In the genomic region with DNA sequence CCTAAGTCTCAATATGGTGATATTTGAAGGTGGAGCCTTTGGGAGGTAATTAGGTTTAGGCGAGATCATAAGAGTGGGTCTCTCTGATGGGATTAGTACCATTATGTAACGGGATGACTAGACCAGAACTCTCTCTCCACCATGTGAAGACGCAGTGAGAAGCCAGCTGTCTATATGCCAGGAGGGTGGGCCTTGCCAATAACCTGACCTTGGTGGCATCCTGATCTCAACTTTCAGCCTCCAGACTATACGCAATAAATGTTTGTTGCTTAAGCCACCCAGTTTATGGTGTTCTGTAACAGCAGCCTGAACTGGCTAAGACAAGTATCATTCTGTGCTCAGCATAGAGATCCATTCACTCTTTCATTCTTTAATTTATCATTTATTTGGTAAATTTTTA, we compare ENCODE assay signal across 28 cellular contexts.
"Had no signal": no experiment of that assay in that cellular context is flagged by ENCODE, and none has a peak within 500 bp of the region (broad histone marks: within the 10 kb centered on the region; RNA-seq: fewer than 3 reads in every experiment).

No MANE protein-coding gene starts in this region.

- DNase-seq: activated B cell treated with CpG ODN at 0.5 μM for 24 hours; activated CD4-positive, alpha-beta T cell treated with anti-CD3 and anti-CD28 coated beads for 48 hours; activated CD4-positive, CD25-positive, alpha-beta regulatory T cell treated with anti-CD3 and anti-CD28 coated beads, Interleukin-2, amount 50 U/mL, for 72 hours; activated CD8-positive, alpha-beta T cell treated with anti-CD3 and anti-CD28 coated beads, Interleukin-2, amount 10 ng/mL, durations not matched to agents 7 days and 5 days; activated gamma-delta T cell treated with Interleukin-2 at 50 U/mL for 16 hours; activated naive CD4-positive, alpha-beta T cell treated with anti-CD3 and anti-CD28 coated beads for 36 hours; activated T-cell treated with anti-CD3 and anti-CD28 coated beads, Interleukin-2, amount 50 U/mL, for 24 hours; anterior cingulate cortex; NCI-H1092 treated with DMSO at 0.1 percent for 48 hours; NCI-H1417; NCI-H146; NCI-H187 treated with DMSO at 0.1 percent for 48 hours; NCI-H2081; NCI-H2171 treated with DMSO at 0.1 percent for 48 hours; NCI-H2227 treated with DMSO at 0.1 percent for 48 hours; NCI-H446; NCI-H510A treated with DMSO at 0.1 percent for 48 hours; NCI-H526 treated with DMSO at 0.1 percent for 48 hours; NCI-H774; RPMI8226; SW 1271; T-helper 1 cell; T-helper 2 cell; T-helper 9 cell had no signal

- ATAC-seq: activated CD8-positive, alpha-beta T cell treated with anti-CD3 and anti-CD28 coated beads, Interleukin-2, amount 10 ng/mL, durations not matched to agents 7 days and 5 days; activated naive CD4-positive, alpha-beta T cell treated with anti-CD3 and anti-CD28 coated beads, Interleukin-2, amount 50 U/mL, for 72 hours; Panc1 had no signal

- H3K27ac ChIP-seq: KMS-11, VCaP had no signal
